ENCODE assay signal across 15 cellular contexts in genomic region chr9:114164191-114164794, GRCh38. TPM values are rescaled to one million over a fixed set of nuclear protein-coding genes. Genes with fewer than 3 reads are reported as not detected.
DNase-seq lines count a peak whose midpoint lies in the region; ATAC-seq and TF ChIP-seq lines count a peak whose summit lies in the region.
"Had no signal": no experiment of that assay in that cellular context is flagged by ENCODE, and none has a peak within 500 bp of the region (broad histone marks: within the 10 kb centered on the region; RNA-seq: fewer than 3 reads in every experiment).

No MANE protein-coding gene starts in this region.

- H3K4me3 ChIP-seq in left ventricle myocardium inferior (no peak overlapping the region), epithelial cell of proximal tubule (ENCODE audit: low read depth, low read length) (no peak overlapping the region)
- H3K4me3 ChIP-seq: transverse colon had no signal

- peak overlapping the region; percentile 81 for H3K27ac Mint-ChIP-seq in neural crest cell (ENCODE audit: unreplicated experiment)
- H3K27ac Mint-ChIP-seq: effector memory CD8-positive, alpha-beta T cell; T-cell had no signal

- TF ChIP-seq CTCF in left ventricle myocardium inferior (IDR thresholded peaks at IDR 0.05; ENCODE audit: borderline replicate concordance) (no peak), epithelial cell of proximal tubule (conservative IDR thresholded peaks at IDR 0.05; ENCODE audit: low read depth, low read length) (no peak), neural crest cell (conservative IDR thresholded peaks at IDR 0.05) (no peak)

- H3K9me3 Mint-ChIP-seq in neural crest cell, result no peaks in the 10 kb centered on the region
- H3K9me3 Mint-ChIP-seq: effector memory CD8-positive, alpha-beta T cell; T-cell; WTC11 had no signal

- H3K27me3 Mint-ChIP-seq in neural crest cell (ENCODE audit: low read depth), result no peaks in the 10 kb centered on the region

- no peaks in the 10 kb centered on the region for H3K36me3 ChIP-seq in left ventricle myocardium inferior
- H3K36me3 ChIP-seq: transverse colon had no signal

- no peak overlapping the region for H3K27ac ChIP-seq in left ventricle myocardium inferior (replicated peaks)

- no peaks in the 10 kb centered on the region for H3K9me3 ChIP-seq in left ventricle myocardium inferior (replicated peaks)
- H3K9me3 ChIP-seq: transverse colon had no signal

- H3K4me1 Mint-ChIP-seq in neural crest cell, result peaks cover 39% of the 10 kb centered on the region
- H3K4me1 Mint-ChIP-seq: T-cell had no signal

- peaks cover 40% of the 10 kb centered on the region for H3K4me1 ChIP-seq in left ventricle myocardium inferior

- intact Hi-C loops in left ventricle myocardium superior (cut with micrococcal nuclease), result no loop called here
- intact Hi-C loops in left ventricle myocardium inferior (cut with micrococcal nuclease), result no loop called here

- H3K36me3 Mint-ChIP-seq in neural crest cell (ENCODE audit: low read depth), result peaks cover 3% of the 10 kb centered on the region
- H3K36me3 Mint-ChIP-seq: T-cell had no signal

- no peak for ATAC-seq in left ventricle myocardium superior
- ATAC-seq: effector memory CD8-positive, alpha-beta T cell; T-cell had no signal

- H3K27me3 ChIP-seq in left ventricle myocardium inferior (ENCODE audit: low read depth), result no peaks in the 10 kb centered on the region

- H3K4me3 Mint-ChIP-seq in neural crest cell, result no peak overlapping the region
- H3K4me3 Mint-ChIP-seq: effector memory CD8-positive, alpha-beta T cell; T-cell; WTC11 had no signal

- DNase-seq in left ventricle myocardium superior, result peak; percentile 7
- no peak for DNase-seq in left ventricle myocardium inferior
- DNase-seq in epithelial cell of proximal tubule (ENCODE audit: low read depth), result peak; percentile 40
- DNase-seq in neural crest cell (ENCODE audit: low read depth, low spot score), result no peak
- DNase-seq in NCI-H2029 (lab: John Stamatoyannopoulos, UW), result no peak
- DNase-seq in activated CD4-positive, CD25-positive, alpha-beta regulatory T cell (lab: John Stamatoyannopoulos, UW), result no peak
- DNase-seq in cerebellum (ENCODE audit: low spot score), result no peak
- no peak for DNase-seq in GM19240 (ENCODE audit: insufficient read length, low spot score)
- DNase-seq: activated CD8-positive, alpha-beta memory T cell treated with anti-CD3 and anti-CD28 coated beads for 24 hours; central memory CD4-positive, alpha-beta T cell; effector memory CD8-positive, alpha-beta T cell; NCI-H345; T-cell; transverse colon had no signal

RNA-seq across cellular contexts. Expression of gene COL27A1, which starts 9.0 kb away (rescaled TPM):
- total RNA-seq in left ventricle myocardium superior (11.0 TPM), left ventricle myocardium inferior (6.4 TPM), epithelial cell of proximal tubule (8.5 and 9.1 TPM in 2 replicates), neural crest cell (15.3 and 20.3 TPM in 2 replicates), cerebellum (15.5 TPM)

Comparison
In these comparisons a context has a peak if more than half of its experiments do, and no peak if none do; other contexts are left out.
1. DNase-seq: peak in left ventricle myocardium superior (single experiment) and epithelial cell of proximal tubule (single experiment); none in left ventricle myocardium inferior (single experiment), neural crest cell (single experiment), NCI-H2029 (single experiment), activated CD4-positive, CD25-positive, alpha-beta regulatory T cell (0 of 4), cerebellum (single experiment) and GM19240 (single experiment).